Comparison of ENCODE assay signal across 1 cellular context in genomic region chr11:83918471-83918870, GRCh38.
TF ChIP-seq lines count a peak whose summit lies in the region.

No MANE protein-coding gene starts in this region.

TF ChIP-seq in SK-N-SH, 30 proteins besides CTCF, POLR2A, EP300 and RAD21 (continued from another document):
- no peak for TF ChIP-seq NRF1 (IDR thresholded peaks at IDR 0.05; ENCODE audit: low read depth, low read length)
- TF ChIP-seq GATA2 (CRISPR knock-in tag; IDR thresholded peaks at IDR 0.05), result no peak
- no peak for TF ChIP-seq FOXM1 (IDR thresholded peaks at IDR 0.05; ENCODE audit: low read depth)
- no peak for TF ChIP-seq FOXJ3 (CRISPR knock-in tag; IDR thresholded peaks at IDR 0.05)
- TF ChIP-seq FOSL2 (IDR thresholded peaks at IDR 0.05; ENCODE audit: borderline replicate concordance, low read depth), result no peak
- no peak for TF ChIP-seq MEF2A (IDR thresholded peaks at IDR 0.05; ENCODE audit: borderline replicate concordance, low read depth)
TF ChIP-seq in SK-N-SH: peak in this region for 0.
